ENCODE assay signal across 15 cellular contexts in the genomic region with DNA sequence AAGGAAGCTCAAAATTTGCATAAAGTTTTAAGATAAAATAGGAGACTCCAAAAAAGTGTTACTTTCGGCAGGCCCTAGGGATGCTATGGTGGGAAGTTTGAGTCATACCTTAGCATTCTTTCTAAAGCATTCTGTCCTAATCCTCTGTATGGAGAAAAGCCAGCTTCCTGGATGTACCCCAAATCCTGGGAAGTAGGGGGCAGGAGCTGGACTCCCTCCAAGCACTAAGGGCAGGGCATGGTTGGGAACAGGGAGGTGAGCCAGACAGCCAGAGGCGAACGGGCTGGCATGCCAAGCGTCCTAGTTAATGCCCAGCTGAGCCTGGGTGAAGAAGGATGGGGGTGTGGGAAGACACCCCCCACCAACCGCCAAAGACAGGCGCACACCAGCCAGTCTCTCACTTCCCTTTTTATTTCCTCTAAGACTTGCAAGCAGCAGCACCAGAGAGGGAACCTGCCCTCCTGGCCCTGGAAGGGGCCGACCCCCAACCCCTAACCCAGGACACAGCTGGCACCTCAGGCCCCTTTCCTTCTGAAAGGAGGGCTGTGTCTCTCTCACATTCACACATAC. TPM values are rescaled to one million over a fixed set of nuclear protein-coding genes. Genes with fewer than 3 reads are reported as not detected.
DNase-seq lines count a peak whose midpoint lies in the region; ATAC-seq, FAIRE-seq and TF ChIP-seq lines count a peak whose summit lies in the region.
"Had no signal": no experiment of that assay in that cellular context is flagged by ENCODE, and none has a peak within 500 bp of the region (broad histone marks: within the 10 kb centered on the region; RNA-seq: fewer than 3 reads in every experiment).

No MANE protein-coding gene starts in this region.

- H3K4me2 ChIP-seq in GM12878 (ENCODE audit: control insufficient read depth, insufficient read depth) = no peak overlapping the region

- H4K20me1 ChIP-seq in GM12878 (ENCODE audit: control insufficient read depth, insufficient read depth) = no peaks in the 10 kb centered on the region

- SMC1A ChIA-PET in GM12878 (lab: Charles Lee; ENCODE audit: uncharacterized antibody, unreplicated experiment) = interaction anchor here (0.6 to 7.9 kb wide), 15 partner anchors 9 to 157 kb away, joined by 3 to 95 read pairs (median 4); a partner anchor contains a TSS

- H3K36me3 ChIP-seq in GM12878 (ENCODE audit: control insufficient read depth in 2 of 2, insufficient read depth in 2 of 2, low read length in 1 of 2) = peaks cover 2 to 4% of the 10 kb centered on the region in 2 experiments; a peak in 2 of 4 replicates

- H3K4me1 Mint-ChIP-seq in IgD-negative memory B cell = peaks cover 23 to 33% (median 24%) of the 10 kb centered on the region in 3 donors

- peaks cover 13% of the 10 kb centered on the region for H3K4me1 ChIP-seq in GM12878 (ENCODE audit: control insufficient read depth, insufficient read depth, low read length)

- TF ChIP-seq EP300 in GM12878 (IDR thresholded peaks at IDR 0.05; ENCODE audit: borderline replicate concordance in 1 of 2, control insufficient read depth in 1 of 2, low read depth in 2 of 2, low read length in 2 of 2) = 0 out of 4 replicates have a peak, but pooled peaks of 1 of the 2 experiments have one; percentile 21

- no peaks in the 10 kb centered on the region for H3K9me3 Mint-ChIP-seq in IgD-negative memory B cell
- H3K9me3 Mint-ChIP-seq: H9, natural killer cell, T-cell had no signal

- TF ChIP-seq RAD21 in GM12878 (IDR thresholded peaks at IDR 0.05; ENCODE audit: insufficient read depth, low read depth, low read length) = no peak

- TF ChIP-seq POLR2A in GM12878 (IDR thresholded peaks at IDR 0.05; ENCODE audit: low read depth, low read length) = no peak

- TF ChIP-seq CTCF in GM12878 (IDR thresholded peaks at IDR 0.05 in 2 of 3, conservative IDR thresholded peaks at IDR 0.05 in 1 of 3; ENCODE audit: control insufficient read depth in 2 of 3, extremely low read depth in 1 of 3, insufficient read depth in 1 of 3, low read depth in 3 of 3, low read length in 3 of 3) = no peak

- no peaks in the 10 kb centered on the region for H3K27me3 ChIP-seq in GM12878 (replicated peaks in 1 of 2; ENCODE audit: control insufficient read depth in 2 of 2, insufficient read depth in 2 of 2, low read length in 1 of 2)
- H3K27me3 ChIP-seq: thyroid gland had no signal

- peak overlapping the region in 3 of 4 donors; percentile 33 to 80 (median 73) for H3K4me3 Mint-ChIP-seq in IgD-negative memory B cell
- H3K4me3 Mint-ChIP-seq: natural killer cell, T-cell had no signal

- peaks cover 2% of the 10 kb centered on the region for H3K36me3 Mint-ChIP-seq in IgD-negative memory B cell
- H3K36me3 Mint-ChIP-seq: natural killer cell had no signal

- intact Hi-C loops in GM12878 (cut with micrococcal nuclease; ENCODE audit: unreplicated experiment) = no loop called here

- H3K27ac Mint-ChIP-seq in IgD-negative memory B cell = peak overlapping the region in 1 of 3 donors; percentile 73
- H3K27ac Mint-ChIP-seq: H9, natural killer cell, T-cell had no signal

- in situ Hi-C loops in GM12878 (cut with MboI) = loop anchor here (5.0 to 25.0 kb wide), 2 partner anchors 137 to 647 kb away; no protein-coding TSS in a partner anchor

- 6% methylated on average over 7 of the region's 7 CpGs for WGBS in GM12878 (ENCODE audit: insufficient coverage, insufficient replicate concordance, low lambda C conversion rate, missing lambda C conversion rate)

- BruUV-seq in GM12878 (replicated peaks; lab: Mats Ljungman, UMichigan) = no TSS peak

- no peak for FAIRE-seq in GM12878 (lab: Jason Lieb, UNC)
- no peak for FAIRE-seq in frontal cortex (lab: Jason Lieb, UNC)

- POLR2A ChIA-PET in GM12878 (lab: Charles Lee) = interaction anchor here (0.6 to 1.2 kb wide), 2 partner anchors 26 to 42 kb away, joined by 3 to 4 read pairs; no protein-coding TSS in a partner anchor

- H3K9me3 ChIP-seq in GM12878 (replicated peaks; ENCODE audit: control insufficient read depth, insufficient read depth, low read length) = no peaks in the 10 kb centered on the region
- H3K9me3 ChIP-seq: thyroid gland had no signal

- RAD21 ChIA-PET in GM12878 (lab: Charles Lee; ENCODE audit: unreplicated experiment) = interaction anchor here (0.6 to 5.4 kb wide), 9 partner anchors 24 to 161 kb away, joined by 3 to 79 read pairs (median 4); a partner anchor contains a TSS

- H3K27ac ChIP-seq in GM12878 (ENCODE audit: control insufficient read depth, insufficient read depth) = no peak overlapping the region
- H3K27ac ChIP-seq: coronary artery, thyroid gland had no signal

- no peak for DNase-seq in GM12878 (ENCODE audit: low read depth, low spot score)
- DNase-seq in iPS-NIHi7 (ENCODE audit: extremely low spot score) = no peak
- no peak for DNase-seq in frontal cortex (ENCODE audit: low spot score in 2 of 2)
- DNase-seq: H9; natural killer cell; NCI-H1436; stimulated activated CD4-positive, alpha-beta T cell treated with anti-CD3 and anti-CD28 coated beads, Interleukin-1b, Interleukin-23, amount 100 ng/mL, for 48 hours; thyroid gland had no signal

- H2AFZ ChIP-seq in GM12878 (ENCODE audit: control insufficient read depth, low read depth, low read length) = no peak overlapping the region

- H3K27me3 Mint-ChIP-seq in IgD-negative memory B cell = peaks cover 18% of the 10 kb centered on the region

- no peaks in the 10 kb centered on the region for H3K79me2 ChIP-seq in GM12878 (ENCODE audit: control insufficient read depth, insufficient read depth, low read length)

- H3K4me3 ChIP-seq in GM12878 = no peak overlapping the region
- H3K4me3 ChIP-seq: coronary artery, thyroid gland had no signal

- ATAC-seq in GM18517 (IDR thresholded peaks at IDR 0.05; ENCODE audit: unreplicated experiment) (peak; percentile 71), HG02571 (IDR thresholded peaks at IDR 0.05; ENCODE audit: unreplicated experiment) (peak; percentile 45), GM12878 (peak; percentile 66), GM21390 (IDR thresholded peaks at IDR 0.05; ENCODE audit: unreplicated experiment) (no peak), HG03457 (IDR thresholded peaks at IDR 0.05; ENCODE audit: unreplicated experiment) (no peak)
- ATAC-seq: natural killer cell, T-cell had no signal

- CTCF ChIA-PET in GM12878 (lab: Yijun Ruan, JAX) = interaction anchor here (0.7 to 9.4 kb wide), 32 partner anchors 9 to 643 kb away, joined by 3 to 321 read pairs (median 5); a partner anchor contains a TSS

- H3K9ac ChIP-seq in GM12878 (ENCODE audit: control insufficient read depth, insufficient read depth, low read length) = no peak overlapping the region

RNA-seq across cellular contexts. Expression of a gene that starts 23.9 kb away (rescaled TPM):
- polyA plus RNA-seq in IgD-negative memory B cell = 0.14 TPM
- total RNA-seq in GM12878 (2013; cell fraction: nucleolus; rRNA removed) = not detected in 2 replicates
- total RNA-seq in GM12878 (2014; rRNA removed) = 0.33 and 0.34 TPM in 2 replicates
- not detected in 2 replicates for total RNA-seq in GM12878 (2014; rRNA removed; fragmentation: Illumina TruSeq; extraction: Trizol)
- 1.0 and 1.1 TPM in 2 replicates for total RNA-seq in GM12878 (2021)
- polyA plus RNA-seq in GM12878 (2011; ENCODE audit: low read depth) = not detected
- not detected in 2 replicates for polyA plus RNA-seq in GM12878 (2011; rRNA removed)
- polyA plus RNA-seq in GM12878 (2011; cell fraction: cytosol; rRNA removed) = 0.03 and 0.09 TPM in 2 replicates
- polyA plus RNA-seq in GM12878 (2011; cell fraction: nucleus; rRNA removed) = 0.22 and 0.39 TPM in 2 replicates
- polyA plus RNA-seq in GM12878 (2012) = 0.08 and 0.11 TPM in 2 replicates
- polyA plus RNA-seq in GM12878 (2014; fragmentation: Illumina TruSeq; extraction: Trizol) = not detected in 2 replicates
- under 1 TPM in 1 of 2 experiments, not detected in 1; 0.14 TPM for polyA plus RNA-seq in GM12878 (2014; fragmentation: Nextera tagmentation; extraction: Ambion mirVana)
- 0.58 and 0.88 TPM in 2 replicates for polyA plus RNA-seq in GM12878 (2014; rRNA removed)
- polyA plus RNA-seq in GM12878 (2016; fragmentation: Nextera tagmentation; extraction: Ambion mirVana) = under 1 TPM; 0.48 to 0.55 TPM
- polyA minus RNA-seq in GM12878 (2011; rRNA and poly(A)+ RNA removed) = not detected in 2 replicates
- not detected in 2 replicates for polyA minus RNA-seq in GM12878 (2011; cell fraction: cytosol; rRNA and poly(A)+ RNA removed)
- polyA minus RNA-seq in GM12878 (2011; cell fraction: nucleus; rRNA and poly(A)+ RNA removed) = 0.36 and 0.38 TPM in 2 replicates
- 0.41 TPM for total RNA-seq in frontal cortex

RNA-seq across cellular contexts. Expression of a gene that starts 31.3 kb away (rescaled TPM):
- polyA plus RNA-seq in IgD-negative memory B cell (7.2 TPM), GM12878 (2011; rRNA removed) (8.4 and 17.8 TPM in 2 replicates), GM12878 (2014; fragmentation: Illumina TruSeq; extraction: Trizol) (9.8 and 11.9 TPM in 2 replicates), GM12878 (2014; fragmentation: Nextera tagmentation; extraction: Ambion mirVana) (1 to 10 TPM; 1.0 to 2.4 TPM), GM12878 (2014; rRNA removed) (15.6 TPM in 2 replicates), GM12878 (2016; fragmentation: Nextera tagmentation; extraction: Ambion mirVana) (10 to 100 TPM; 12.0 to 13.3 TPM)
- total RNA-seq in GM12878 (2013; cell fraction: nucleolus; rRNA removed) = 47.4 and 56.0 TPM in 2 replicates
- total RNA-seq in GM12878 (2014; rRNA removed) (16.9 and 20.3 TPM in 2 replicates), GM12878 (2014; rRNA removed; fragmentation: Illumina TruSeq; extraction: Trizol) (7.4 and 8.1 TPM in 2 replicates), GM12878 (2021) (16.1 and 16.4 TPM in 2 replicates), frontal cortex (2.0 TPM)
- 8.0 TPM for polyA plus RNA-seq in GM12878 (2011; ENCODE audit: low read depth)
- polyA plus RNA-seq in GM12878 (2011; cell fraction: cytosol; rRNA removed) = 25.6 and 28.1 TPM in 2 replicates
- polyA plus RNA-seq in GM12878 (2011; cell fraction: nucleus; rRNA removed) = 48.3 and 51.6 TPM in 2 replicates
- 9.3 and 14.0 TPM in 2 replicates for polyA plus RNA-seq in GM12878 (2012)
- polyA minus RNA-seq in GM12878 (2011; rRNA and poly(A)+ RNA removed) = 29.8 and 30.0 TPM in 2 replicates
- 13.1 and 16.8 TPM in 2 replicates for polyA minus RNA-seq in GM12878 (2011; cell fraction: cytosol; rRNA and poly(A)+ RNA removed)
- polyA minus RNA-seq in GM12878 (2011; cell fraction: nucleus; rRNA and poly(A)+ RNA removed) = 16.2 and 27.0 TPM in 2 replicates

RNA-seq across cellular contexts. Expression of a gene that starts 46.3 kb away (rescaled TPM):
- polyA plus RNA-seq in IgD-negative memory B cell (63.5 TPM), GM12878 (2011; rRNA removed) (161 and 208 TPM in 2 replicates), GM12878 (2014; fragmentation: Illumina TruSeq; extraction: Trizol) (181 and 204 TPM in 2 replicates), GM12878 (2014; fragmentation: Nextera tagmentation; extraction: Ambion mirVana) (100 to 1,000 TPM; 770 to 898 TPM), GM12878 (2014; rRNA removed) (204 and 247 TPM in 2 replicates), GM12878 (2016; fragmentation: Nextera tagmentation; extraction: Ambion mirVana) (100 to 1,000 TPM; 272 to 362 TPM)
- total RNA-seq in GM12878 (2013; cell fraction: nucleolus; rRNA removed) = 8.4 and 9.4 TPM in 2 replicates
- total RNA-seq in GM12878 (2014; rRNA removed) (178 and 187 TPM in 2 replicates), GM12878 (2014; rRNA removed; fragmentation: Illumina TruSeq; extraction: Trizol) (139 and 148 TPM in 2 replicates), GM12878 (2021) (192 and 195 TPM in 2 replicates), frontal cortex (39.9 TPM)
- polyA plus RNA-seq in GM12878 (2011; ENCODE audit: low read depth) = 131 TPM
- 261 and 266 TPM in 2 replicates for polyA plus RNA-seq in GM12878 (2011; cell fraction: cytosol; rRNA removed)
- 98.1 and 123 TPM in 2 replicates for polyA plus RNA-seq in GM12878 (2011; cell fraction: nucleus; rRNA removed)
- 97.2 and 107 TPM in 2 replicates for polyA plus RNA-seq in GM12878 (2012)
- polyA minus RNA-seq in GM12878 (2011; rRNA and poly(A)+ RNA removed) = 66.3 and 94.2 TPM in 2 replicates
- 13.0 and 17.4 TPM in 2 replicates for polyA minus RNA-seq in GM12878 (2011; cell fraction: cytosol; rRNA and poly(A)+ RNA removed)
- polyA minus RNA-seq in GM12878 (2011; cell fraction: nucleus; rRNA and poly(A)+ RNA removed) = 16.0 and 28.5 TPM in 2 replicates

RNA-seq across cellular contexts. Expression of a gene that starts 53.2 kb away (rescaled TPM):
- 0.14 TPM for polyA plus RNA-seq in IgD-negative memory B cell
- not detected in 2 replicates for total RNA-seq in GM12878 (2013; cell fraction: nucleolus; rRNA removed)
- total RNA-seq in GM12878 (2014; rRNA removed) = not detected in 2 replicates
- not detected in 2 replicates for total RNA-seq in GM12878 (2014; rRNA removed; fragmentation: Illumina TruSeq; extraction: Trizol)
- total RNA-seq in GM12878 (2021) = not detected in 2 replicates
- 0.16 TPM for polyA plus RNA-seq in GM12878 (2011; ENCODE audit: low read depth)
- not detected in 2 replicates for polyA plus RNA-seq in GM12878 (2011; rRNA removed)
- polyA plus RNA-seq in GM12878 (2011; cell fraction: cytosol; rRNA removed) = not detected in 2 replicates
- not detected in 2 replicates for polyA plus RNA-seq in GM12878 (2011; cell fraction: nucleus; rRNA removed)
- 0.26 and 0.29 TPM in 2 replicates for polyA plus RNA-seq in GM12878 (2012)
- polyA plus RNA-seq in GM12878 (2014; fragmentation: Illumina TruSeq; extraction: Trizol) = not detected in 2 replicates
- under 1 TPM in 1 of 2 experiments, not detected in 1; 0.06 TPM for polyA plus RNA-seq in GM12878 (2014; fragmentation: Nextera tagmentation; extraction: Ambion mirVana)
- polyA plus RNA-seq in GM12878 (2014; rRNA removed) = not detected in 2 replicates
- under 1 TPM; 0.10 to 0.17 TPM for polyA plus RNA-seq in GM12878 (2016; fragmentation: Nextera tagmentation; extraction: Ambion mirVana)
- not detected in 2 replicates for polyA minus RNA-seq in GM12878 (2011; rRNA and poly(A)+ RNA removed)
- not detected in 2 replicates for polyA minus RNA-seq in GM12878 (2011; cell fraction: cytosol; rRNA and poly(A)+ RNA removed)
- not detected in 2 replicates for polyA minus RNA-seq in GM12878 (2011; cell fraction: nucleus; rRNA and poly(A)+ RNA removed)
- total RNA-seq in frontal cortex = not detected
- total RNA-seq: H9, natural killer cell, T-cell, thyroid gland had no signal

RNA-seq across cellular contexts. Expression of a gene that starts 57.3 kb away (rescaled TPM):
- polyA plus RNA-seq in IgD-negative memory B cell = 15.8 TPM
- total RNA-seq in GM12878 (2013; cell fraction: nucleolus; rRNA removed) = 332 and 410 TPM in 2 replicates
- total RNA-seq in GM12878 (2014; rRNA removed) = 104 and 112 TPM in 2 replicates
- 79.7 and 80.2 TPM in 2 replicates for total RNA-seq in GM12878 (2014; rRNA removed; fragmentation: Illumina TruSeq; extraction: Trizol)
- total RNA-seq in GM12878 (2021) = 147 and 158 TPM in 2 replicates
- polyA plus RNA-seq in GM12878 (2011; ENCODE audit: low read depth) = 77.0 TPM
- 129 and 237 TPM in 2 replicates for polyA plus RNA-seq in GM12878 (2011; rRNA removed)
- 362 and 451 TPM in 2 replicates for polyA plus RNA-seq in GM12878 (2011; cell fraction: cytosol; rRNA removed)
- polyA plus RNA-seq in GM12878 (2011; cell fraction: nucleus; rRNA removed) = 282 and 405 TPM in 2 replicates
- polyA plus RNA-seq in GM12878 (2012) = 84.4 and 111 TPM in 2 replicates
- polyA plus RNA-seq in GM12878 (2014; fragmentation: Illumina TruSeq; extraction: Trizol) = 153 and 168 TPM in 2 replicates
- polyA plus RNA-seq in GM12878 (2014; fragmentation: Nextera tagmentation; extraction: Ambion mirVana) = 10 to 100 TPM; 37.5 to 79.9 TPM
- 107 and 111 TPM in 2 replicates for polyA plus RNA-seq in GM12878 (2014; rRNA removed)
- 100 to 1,000 TPM; 189 to 200 TPM for polyA plus RNA-seq in GM12878 (2016; fragmentation: Nextera tagmentation; extraction: Ambion mirVana)
- polyA minus RNA-seq in GM12878 (2011; rRNA and poly(A)+ RNA removed) = 286 and 303 TPM in 2 replicates
- 73.4 and 78.4 TPM in 2 replicates for polyA minus RNA-seq in GM12878 (2011; cell fraction: cytosol; rRNA and poly(A)+ RNA removed)
- polyA minus RNA-seq in GM12878 (2011; cell fraction: nucleus; rRNA and poly(A)+ RNA removed) = 142 and 145 TPM in 2 replicates
- total RNA-seq in frontal cortex = 4.1 TPM

Comparison
In these comparisons a context has a peak if more than half of its experiments do, and no peak if none do; other contexts are left out.
1. ATAC-seq: peak in GM18517 (single experiment), HG02571 (single experiment) and GM12878 (single experiment); none in GM21390 (single experiment) and HG03457 (single experiment).